ENCODE assay signal across 1 cellular context in the genomic region with DNA sequence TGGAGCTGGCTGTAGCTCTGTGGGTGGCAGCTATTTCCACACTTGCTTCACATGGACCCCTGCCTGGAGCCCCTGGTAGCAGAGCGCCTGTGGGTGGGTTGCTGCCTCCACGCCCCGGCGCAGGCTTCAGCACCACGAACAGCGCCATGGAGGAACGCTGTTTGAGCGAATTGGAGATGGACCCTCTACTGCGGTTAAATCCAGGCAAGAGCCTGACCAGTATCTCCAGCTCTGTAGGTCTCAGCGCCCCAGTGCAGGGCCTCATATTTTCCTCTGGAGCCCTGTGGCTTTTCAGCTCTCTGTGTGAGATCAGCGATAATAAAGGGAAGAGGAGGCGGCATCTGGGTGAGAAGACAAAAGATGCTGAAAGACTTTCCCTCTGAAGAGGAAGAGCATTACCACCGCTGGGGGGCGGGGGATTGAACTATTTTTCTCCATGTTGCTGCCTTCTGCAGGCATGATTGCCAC.
TF ChIP-seq lines count a peak whose summit lies in the region.

No MANE protein-coding gene starts in this region.

TF ChIP-seq in HepG2, 621 proteins besides CTCF, POLR2A, EP300 and RAD21:
- TF ChIP-seq ZNF274 (CRISPR knock-in tag; IDR thresholded peaks at IDR 0.05) (0 out of 2 replicates have a peak, but pooled peaks have one; percentile 23), ZNF224 (CRISPR knock-in tag; IDR thresholded peaks at IDR 0.05) (0 out of 2 replicates have a peak, but pooled peaks have one; percentile 26), ZNF891 (CRISPR knock-in tag; IDR thresholded peaks at IDR 0.05) (0 out of 2 replicates have a peak, but pooled peaks have one; percentile 54), SMYD3 (CRISPR knock-in tag; IDR thresholded peaks at IDR 0.05) (0 out of 2 replicates have a peak, but pooled peaks have one; percentile 9), MEIS2 (CRISPR knock-in tag; IDR thresholded peaks at IDR 0.05) (no peak), TSC22D2 (CRISPR knock-in tag; IDR thresholded peaks at IDR 0.05; ENCODE audit: borderline replicate concordance) (peak; percentile 41; the same call in 1 of the 2 replicates), SALL1 (CRISPR knock-in tag; IDR thresholded peaks at IDR 0.05) (peak; percentile 22; the same call in 1 of the 2 replicates), NRL (CRISPR knock-in tag; IDR thresholded peaks at IDR 0.05; ENCODE audit: borderline replicate concordance) (0 out of 2 replicates have a peak, but pooled peaks have one; percentile 24), MIER2 (CRISPR knock-in tag; IDR thresholded peaks at IDR 0.05) (peak; percentile 92), ZBTB38 (CRISPR knock-in tag; IDR thresholded peaks at IDR 0.05) (peak; percentile 74; the same call in 1 of the 2 replicates), MYC (CRISPR knock-in tag; IDR thresholded peaks at IDR 0.05; ENCODE audit: borderline replicate concordance) (no peak)
- TF ChIP-seq, protein P1, sequence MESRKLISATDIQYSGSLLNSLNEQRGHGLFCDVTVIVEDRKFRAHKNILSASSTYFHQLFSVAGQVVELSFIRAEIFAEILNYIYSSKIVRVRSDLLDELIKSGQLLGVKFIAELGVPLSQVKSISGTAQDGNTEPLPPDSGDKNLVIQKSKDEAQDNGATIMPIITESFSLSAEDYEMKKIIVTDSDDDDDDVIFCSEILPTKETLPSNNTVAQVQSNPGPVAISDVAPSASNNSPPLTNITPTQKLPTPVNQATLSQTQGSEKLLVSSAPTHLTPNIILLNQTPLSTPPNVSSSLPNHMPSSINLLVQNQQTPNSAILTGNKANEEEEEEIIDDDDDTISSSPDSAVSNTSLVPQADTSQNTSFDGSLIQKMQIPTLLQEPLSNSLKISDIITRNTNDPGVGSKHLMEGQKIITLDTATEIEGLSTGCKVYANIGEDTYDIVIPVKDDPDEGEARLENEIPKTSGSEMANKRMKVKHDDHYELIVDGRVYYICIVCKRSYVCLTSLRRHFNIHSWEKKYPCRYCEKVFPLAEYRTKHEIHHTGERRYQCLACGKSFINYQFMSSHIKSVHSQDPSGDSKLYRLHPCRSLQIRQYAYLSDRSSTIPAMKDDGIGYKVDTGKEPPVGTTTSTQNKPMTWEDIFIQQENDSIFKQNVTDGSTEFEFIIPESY (CRISPR knock-in tag; IDR thresholded peaks at IDR 0.05), result peak; percentile 35; the same call in 1 of the 2 replicates
- TF ChIP-seq, protein P2, sequence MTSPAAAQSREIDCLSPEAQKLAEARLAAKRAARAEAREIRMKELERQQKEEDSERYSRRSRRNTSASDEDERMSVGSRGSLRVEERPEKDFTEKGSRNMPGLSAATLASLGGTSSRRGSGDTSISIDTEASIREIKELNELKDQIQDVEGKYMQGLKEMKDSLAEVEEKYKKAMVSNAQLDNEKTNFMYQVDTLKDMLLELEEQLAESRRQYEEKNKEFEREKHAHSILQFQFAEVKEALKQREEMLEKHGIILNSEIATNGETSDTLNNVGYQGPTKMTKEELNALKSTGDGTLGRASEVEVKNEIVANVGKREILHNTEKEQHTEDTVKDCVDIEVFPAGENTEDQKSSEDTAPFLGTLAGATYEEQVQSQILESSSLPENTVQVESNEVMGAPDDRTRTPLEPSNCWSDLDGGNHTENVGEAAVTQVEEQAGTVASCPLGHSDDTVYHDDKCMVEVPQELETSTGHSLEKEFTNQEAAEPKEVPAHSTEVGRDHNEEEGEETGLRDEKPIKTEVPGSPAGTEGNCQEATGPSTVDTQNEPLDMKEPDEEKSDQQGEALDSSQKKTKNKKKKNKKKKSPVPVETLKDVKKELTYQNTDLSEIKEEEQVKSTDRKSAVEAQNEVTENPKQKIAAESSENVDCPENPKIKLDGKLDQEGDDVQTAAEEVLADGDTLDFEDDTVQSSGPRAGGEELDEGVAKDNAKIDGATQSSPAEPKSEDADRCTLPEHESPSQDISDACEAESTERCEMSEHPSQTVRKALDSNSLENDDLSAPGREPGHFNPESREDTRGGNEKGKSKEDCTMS (CRISPR knock-in tag; conservative IDR thresholded peaks at IDR 0.05), result no peak
- TF ChIP-seq, protein P3, sequence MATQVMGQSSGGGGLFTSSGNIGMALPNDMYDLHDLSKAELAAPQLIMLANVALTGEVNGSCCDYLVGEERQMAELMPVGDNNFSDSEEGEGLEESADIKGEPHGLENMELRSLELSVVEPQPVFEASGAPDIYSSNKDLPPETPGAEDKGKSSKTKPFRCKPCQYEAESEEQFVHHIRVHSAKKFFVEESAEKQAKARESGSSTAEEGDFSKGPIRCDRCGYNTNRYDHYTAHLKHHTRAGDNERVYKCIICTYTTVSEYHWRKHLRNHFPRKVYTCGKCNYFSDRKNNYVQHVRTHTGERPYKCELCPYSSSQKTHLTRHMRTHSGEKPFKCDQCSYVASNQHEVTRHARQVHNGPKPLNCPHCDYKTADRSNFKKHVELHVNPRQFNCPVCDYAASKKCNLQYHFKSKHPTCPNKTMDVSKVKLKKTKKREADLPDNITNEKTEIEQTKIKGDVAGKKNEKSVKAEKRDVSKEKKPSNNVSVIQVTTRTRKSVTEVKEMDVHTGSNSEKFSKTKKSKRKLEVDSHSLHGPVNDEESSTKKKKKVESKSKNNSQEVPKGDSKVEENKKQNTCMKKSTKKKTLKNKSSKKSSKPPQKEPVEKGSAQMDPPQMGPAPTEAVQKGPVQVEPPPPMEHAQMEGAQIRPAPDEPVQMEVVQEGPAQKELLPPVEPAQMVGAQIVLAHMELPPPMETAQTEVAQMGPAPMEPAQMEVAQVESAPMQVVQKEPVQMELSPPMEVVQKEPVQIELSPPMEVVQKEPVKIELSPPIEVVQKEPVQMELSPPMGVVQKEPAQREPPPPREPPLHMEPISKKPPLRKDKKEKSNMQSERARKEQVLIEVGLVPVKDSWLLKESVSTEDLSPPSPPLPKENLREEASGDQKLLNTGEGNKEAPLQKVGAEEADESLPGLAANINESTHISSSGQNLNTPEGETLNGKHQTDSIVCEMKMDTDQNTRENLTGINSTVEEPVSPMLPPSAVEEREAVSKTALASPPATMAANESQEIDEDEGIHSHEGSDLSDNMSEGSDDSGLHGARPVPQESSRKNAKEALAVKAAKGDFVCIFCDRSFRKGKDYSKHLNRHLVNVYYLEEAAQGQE (IDR thresholded peaks at IDR 0.05; ENCODE audit: borderline replicate concordance in 1 of 2, low read depth in 1 of 2, low read length in 2 of 2), result peak; percentile 84 to 94
